ENCODE assay signal across 10 cellular contexts in the genomic region with DNA sequence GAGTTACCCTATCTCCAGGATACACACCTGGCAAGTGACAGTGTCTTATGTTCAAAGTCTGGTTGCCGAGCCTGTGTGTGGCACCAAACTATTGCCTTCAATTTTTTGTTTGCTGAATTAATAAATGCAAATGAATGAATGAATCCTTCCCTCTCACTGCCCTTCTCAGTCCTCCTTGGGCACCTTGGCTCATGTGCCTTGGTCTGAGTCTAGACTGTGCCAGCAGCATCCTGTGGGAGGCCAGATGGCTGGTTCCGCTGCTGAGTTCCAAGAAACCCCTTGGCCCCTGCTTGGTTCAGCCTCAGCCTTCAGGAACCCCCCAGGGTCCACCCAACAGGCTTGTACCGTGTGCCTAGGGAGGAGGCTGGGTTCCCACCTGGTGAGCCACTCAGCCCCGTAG. TPM values are rescaled to one million over a fixed set of nuclear protein-coding genes. Genes with fewer than 3 reads are reported as not detected.
DNase-seq lines count a peak whose midpoint lies in the region; ATAC-seq, FAIRE-seq and TF ChIP-seq lines count a peak whose summit lies in the region.
"Had no signal": no experiment of that assay in that cellular context is flagged by ENCODE, and none has a peak within 500 bp of the region (broad histone marks: within the 10 kb centered on the region; RNA-seq: fewer than 3 reads in every experiment).

No MANE protein-coding gene starts in this region.

- H3K4me3 ChIP-seq in Loucy (ENCODE audit: low read length, poor library complexity, severe bottlenecking), result peak overlapping the region; percentile 82
- H3K4me3 ChIP-seq in pancreas, result no peak overlapping the region

- H3K27ac Mint-ChIP-seq in CD14-positive monocyte, result peak overlapping the region in 6 of 7 donors; percentile 24 to 81 (median 64)
- H3K27ac Mint-ChIP-seq: H9 had no signal

- H3K9me3 Mint-ChIP-seq in CD14-positive monocyte, result no peaks in the 10 kb centered on the region
- H3K9me3 Mint-ChIP-seq: H9 had no signal

- no peak for DNase-seq in CD14-positive monocyte (ENCODE audit: low spot score)
- peak; percentile 63 for DNase-seq in cerebellum (ENCODE audit: low spot score)
- DNase-seq in pancreas, result no peak
- no peak for DNase-seq in HuH-7.5 (ENCODE audit: low spot score)
- no peak for DNase-seq in dedifferentiated amniotic fluid mesenchymal stem cell (ENCODE audit: extremely low spot score)
- DNase-seq: H9, NCI-H2171 had no signal

- no peak for TF ChIP-seq CTCF in CD14-positive monocyte (IDR thresholded peaks at IDR 0.05)
- no peak for TF ChIP-seq CTCF in Loucy (conservative IDR thresholded peaks at IDR 0.05; ENCODE audit: low read length)
- no peak for TF ChIP-seq CTCF in pancreas (IDR thresholded peaks at IDR 0.05)

- H3K4me3 Mint-ChIP-seq in CD14-positive monocyte, result no peak overlapping the region

- peak overlapping the region; percentile 90 to 99 (median 96) for H3K27ac ChIP-seq in pancreas

- H3K27me3 Mint-ChIP-seq in CD14-positive monocyte (ENCODE audit: low read depth in 3 of 3), result no peaks in the 10 kb centered on the region

- peaks cover 0 to 3% of the 10 kb centered on the region in 2 donors for H3K36me3 Mint-ChIP-seq in CD14-positive monocyte

- no peaks in the 10 kb centered on the region for H3K9me2 ChIP-seq in Loucy (replicated peaks; ENCODE audit: low read depth, low read length)

- peaks cover 26% of the 10 kb centered on the region for H3K4me1 Mint-ChIP-seq in CD14-positive monocyte

- peaks cover 32% of the 10 kb centered on the region for H3K79me2 ChIP-seq in Loucy (ENCODE audit: insufficient read depth, low read length)

- no peak for FAIRE-seq in pancreas (lab: Jason Lieb, UNC)

- H3F3A ChIP-seq in Loucy (ENCODE audit: low read depth), result no peaks in the 10 kb centered on the region

- intact Hi-C loops in CD14-positive monocyte (cut with micrococcal nuclease), result no loop called here
- intact Hi-C loops in pancreas (cut with DNase I), result no loop called here

- H3K27me3 ChIP-seq in Loucy (ENCODE audit: insufficient read depth, low read length, poor library complexity, severe bottlenecking) (no peaks in the 10 kb centered on the region), pancreas (no peaks in the 10 kb centered on the region)

- H2AFZ ChIP-seq in Loucy (ENCODE audit: low read length), result no peak overlapping the region

- H3K4me1 ChIP-seq in Loucy (ENCODE audit: insufficient read depth, low read length, poor library complexity, severe bottlenecking), result peaks cover 23% of the 10 kb centered on the region
- peaks cover 37 to 49% (median 40%) of the 10 kb centered on the region in 3 donors for H3K4me1 ChIP-seq in pancreas

- H3K9me3 ChIP-seq in Loucy (ENCODE audit: insufficient read depth, low read depth, low read length), result no peaks in the 10 kb centered on the region
- H3K9me3 ChIP-seq in pancreas, result no peaks in the 10 kb centered on the region

- ATAC-seq in pancreas (no peak), HG03039 (IDR thresholded peaks at IDR 0.05; ENCODE audit: unreplicated experiment) (no peak), HG03460 (IDR thresholded peaks at IDR 0.05; ENCODE audit: unreplicated experiment) (no peak)

- no peaks in the 10 kb centered on the region for H3K36me3 ChIP-seq in Loucy (ENCODE audit: insufficient read depth, low read length)
- H3K36me3 ChIP-seq in pancreas, result no peaks in the 10 kb centered on the region

- peaks cover 7% of the 10 kb centered on the region for H4K20me1 ChIP-seq in Loucy (ENCODE audit: insufficient read depth, low read length, poor library complexity, severe bottlenecking)

- peak overlapping the region; percentile 84 for H3K9ac ChIP-seq in Loucy (ENCODE audit: low read depth, low read length, poor library complexity, severe bottlenecking)

- WGBS in pancreas, 2 donors, result 83 to 84% methylated on average over 4 of the region's 4 CpGs

- peak overlapping the region; percentile 89 for H3K4me2 ChIP-seq in Loucy (ENCODE audit: low read depth, low read length, poor library complexity, severe bottlenecking)

RNA-seq across cellular contexts. Expression of gene TOB2, which starts 31.0 kb away (rescaled TPM):
- 10 to 100 TPM in 1 of 2 donors, 1 to 10 TPM in 1; 7.0 to 11.5 TPM for polyA plus RNA-seq in CD14-positive monocyte
- 22.4 TPM for total RNA-seq in cerebellum
- total RNA-seq in pancreas, result 10 to 100 TPM; 11.0 to 30.5 (median 19.9) TPM
- 10 to 100 TPM; 12.6 to 15.9 TPM for polyA plus RNA-seq in pancreas

RNA-seq across cellular contexts. Expression of gene TEF, which starts 33.8 kb away (rescaled TPM):
- polyA plus RNA-seq in CD14-positive monocyte (1 to 10 TPM in 1 of 2 donors, under 1 TPM in 1; 0.71 to 1.1 TPM), pancreas (10 to 100 TPM in 1 of 2 donors, 1 to 10 TPM in 1; 8.8 to 18.7 TPM)
- total RNA-seq in cerebellum (6.3 TPM), pancreas (10 to 100 TPM in 5 of 6 donors, 1 to 10 TPM in 1; 8.3 to 19.6 (median 17.6) TPM)

RNA-seq across cellular contexts. Expression of gene PHF5A, which starts 52.9 kb away (rescaled TPM):
- 10 to 100 TPM; 22.0 to 26.3 TPM for polyA plus RNA-seq in CD14-positive monocyte
- 31.0 TPM for total RNA-seq in cerebellum
- total RNA-seq in pancreas, result 10 to 100 TPM in 5 of 6 donors, 1 to 10 TPM in 1; 8.8 to 18.6 (median 16.2) TPM
- 10 to 100 TPM; 22.1 to 29.7 TPM for polyA plus RNA-seq in pancreas

RNA-seq across cellular contexts. Expression of gene ACO2, which starts 53.4 kb away (rescaled TPM):
- polyA plus RNA-seq in CD14-positive monocyte, result 10 to 100 TPM; 64.2 to 75.8 TPM
- total RNA-seq in cerebellum, result 64.5 TPM
- 10 to 100 TPM; 34.2 to 53.1 (median 40.8) TPM for total RNA-seq in pancreas
- 10 to 100 TPM; 19.2 to 33.2 TPM for polyA plus RNA-seq in pancreas
